In the genomic region with DNA sequence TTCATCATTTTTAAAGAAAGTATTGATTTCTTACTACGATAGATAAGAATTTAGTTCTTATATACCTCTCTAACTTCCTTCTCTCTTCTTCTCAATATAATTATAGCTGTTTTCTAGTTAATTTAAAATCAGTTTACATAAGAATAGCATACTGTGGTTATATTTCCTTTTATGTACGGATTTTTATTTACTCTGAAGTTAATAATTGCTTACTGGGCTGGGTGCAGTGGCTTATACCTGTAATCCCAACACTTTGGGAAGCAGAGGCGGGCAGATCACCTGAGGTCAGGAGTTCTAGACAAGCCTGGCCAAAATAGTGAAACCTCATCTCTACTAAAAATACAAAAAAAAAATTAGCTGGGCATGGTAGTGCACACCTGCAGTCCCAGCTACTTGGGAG, we compare ENCODE assay signal across 16 cellular contexts. TPM values are rescaled to one million over a fixed set of nuclear protein-coding genes. Genes with fewer than 3 reads are reported as not detected.
DNase-seq lines count a peak whose midpoint lies in the region; ATAC-seq and TF ChIP-seq lines count a peak whose summit lies in the region.
"Had no signal": no experiment of that assay in that cellular context is flagged by ENCODE, and none has a peak within 500 bp of the region (broad histone marks: within the 10 kb centered on the region; RNA-seq: fewer than 3 reads in every experiment).

No MANE protein-coding gene starts in this region.

- no peak overlapping the region for H3K27ac Mint-ChIP-seq in Calu3 (ENCODE audit: unreplicated experiment)
- no peak overlapping the region for H3K27ac Mint-ChIP-seq in activated T-helper 17 cell treated with anti-CD3 and anti-CD28 coated beads, Interleukin-2, amount 50 U/mL, for 72 hours
- H3K27ac Mint-ChIP-seq in natural killer cell, result no peak overlapping the region
- H3K27ac Mint-ChIP-seq: CD8-positive, alpha-beta memory T cell; HFFc6 had no signal

- 27% methylated on average over 3 of the region's 3 CpGs for WGBS in right lobe of liver (ENCODE audit: insufficient coverage, low coverage, low lambda C conversion rate, missing lambda C conversion rate)

- intact Hi-C loops in Calu3 (cut with micrococcal nuclease; ENCODE audit: unreplicated experiment), result no loop called here
- intact Hi-C loops in ascending aorta (cut with DNase I), result no loop called here
- intact Hi-C loops in right lobe of liver (cut with DNase I), result no loop called here
- intact Hi-C loops in A673 (cut with micrococcal nuclease; ENCODE audit: unreplicated experiment), result no loop called here
- intact Hi-C loops in natural killer cell (cut with micrococcal nuclease), result no loop called here

- H3K4me3 Mint-ChIP-seq in Calu3 (ENCODE audit: low read depth, unreplicated experiment), result no peak overlapping the region
- H3K4me3 Mint-ChIP-seq in activated T-helper 17 cell treated with anti-CD3 and anti-CD28 coated beads, Interleukin-2, amount 50 U/mL, for 72 hours, result no peak overlapping the region
- no peak overlapping the region for H3K4me3 Mint-ChIP-seq in natural killer cell
- H3K4me3 Mint-ChIP-seq: CD8-positive, alpha-beta memory T cell; HFFc6 had no signal

- no peaks in the 10 kb centered on the region for H3K27me3 ChIP-seq in ascending aorta
- H3K27me3 ChIP-seq in right lobe of liver, result no peaks in the 10 kb centered on the region
- no peaks in the 10 kb centered on the region for H3K27me3 ChIP-seq in A673 (replicated peaks; ENCODE audit: insufficient read depth, low read depth, low read length, poor library complexity)
- H3K27me3 ChIP-seq: BLaER1 had no signal

- H3K4me1 Mint-ChIP-seq in Calu3 (ENCODE audit: low read depth, unreplicated experiment) (peaks cover 29% of the 10 kb centered on the region), natural killer cell (no peaks in the 10 kb centered on the region)
- H3K4me1 Mint-ChIP-seq in activated T-helper 17 cell treated with anti-CD3 and anti-CD28 coated beads, Interleukin-2, amount 50 U/mL, for 72 hours, result peaks cover 26% of the 10 kb centered on the region

- POLR2A ChIA-PET in A673 (lab: Charles Lee; ENCODE audit: low non-redundant PET), result no interaction called here

- peak; percentile 24 for DNase-seq in Calu3
- DNase-seq in ascending aorta (ENCODE audit: low spot score in 2 of 2), result no peak
- no peak for DNase-seq in right lobe of liver
- no peak for DNase-seq in AML-193 (lab: John Stamatoyannopoulos, UW)
- no peak for DNase-seq in A673 (ENCODE audit: low spot score)
- no peak for DNase-seq in natural killer cell
- DNase-seq: Caco-2; CD8-positive, alpha-beta memory T cell; DMS79; HCEC 1CT; HFFc6; Karpas-422 had no signal

- no peaks in the 10 kb centered on the region for H3K36me3 Mint-ChIP-seq in Calu3 (ENCODE audit: insufficient read depth, unreplicated experiment)
- peaks cover 28% of the 10 kb centered on the region for H3K36me3 Mint-ChIP-seq in activated T-helper 17 cell treated with anti-CD3 and anti-CD28 coated beads, Interleukin-2, amount 50 U/mL, for 72 hours (ENCODE audit: low read depth)
- no peaks in the 10 kb centered on the region for H3K36me3 Mint-ChIP-seq in natural killer cell

- H3K4me3 ChIP-seq in ascending aorta, result no peak overlapping the region
- no peak overlapping the region for H3K4me3 ChIP-seq in right lobe of liver
- H3K4me3 ChIP-seq in A673 (ENCODE audit: low read depth, low read length, poor library complexity, severe bottlenecking), result no peak overlapping the region
- H3K4me3 ChIP-seq: BLaER1, K562 had no signal

- TF ChIP-seq CTCF in Calu3 (IDR thresholded peaks at IDR 0.05; ENCODE audit: unreplicated experiment) (no peak), ascending aorta (IDR thresholded peaks at IDR 0.05) (no peak), right lobe of liver (IDR thresholded peaks at IDR 0.05) (no peak), A673 (conservative IDR thresholded peaks at IDR 0.05; ENCODE audit: low read depth, low read length) (no peak), natural killer cell (IDR thresholded peaks at IDR 0.05) (no peak)

- no TSS peak for BruUV-seq in Calu3 (replicated peaks; lab: Mats Ljungman, UMichigan)
- no TSS peak for BruUV-seq in A673 (replicated peaks; lab: Mats Ljungman, UMichigan)

- ATAC-seq in right lobe of liver (peak; percentile 74 to 87 (median 85)), natural killer cell (no peak)
- ATAC-seq in activated T-helper 17 cell treated with anti-CD3 and anti-CD28 coated beads, Interleukin-2, amount 50 U/mL, for 72 hours (replicated peaks), result no peak
- ATAC-seq: K562 had no signal

- no peaks in the 10 kb centered on the region for H3K27me3 Mint-ChIP-seq in Calu3 (ENCODE audit: unreplicated experiment)
- H3K27me3 Mint-ChIP-seq in activated T-helper 17 cell treated with anti-CD3 and anti-CD28 coated beads, Interleukin-2, amount 50 U/mL, for 72 hours, result no peaks in the 10 kb centered on the region
- peaks cover 13 to 16% of the 10 kb centered on the region in 2 donors for H3K27me3 Mint-ChIP-seq in natural killer cell (ENCODE audit: low read depth in 2 of 2)
- H3K27me3 Mint-ChIP-seq: CD8-positive, alpha-beta memory T cell had no signal

- peaks cover 4% of the 10 kb centered on the region for H3K9me3 Mint-ChIP-seq in Calu3 (ENCODE audit: low read depth, unreplicated experiment)
- H3K9me3 Mint-ChIP-seq in activated T-helper 17 cell treated with anti-CD3 and anti-CD28 coated beads, Interleukin-2, amount 50 U/mL, for 72 hours, result no peaks in the 10 kb centered on the region
- no peaks in the 10 kb centered on the region for H3K9me3 Mint-ChIP-seq in natural killer cell
- H3K9me3 Mint-ChIP-seq: CD8-positive, alpha-beta memory T cell; HFFc6 had no signal

- H3K4me1 ChIP-seq in ascending aorta (peaks cover 3 to 19% of the 10 kb centered on the region in 2 donors), right lobe of liver (peaks cover 0 to 23% (median 9%) of the 10 kb centered on the region in 4 donors), A673 (ENCODE audit: insufficient read depth, low read length, poor library complexity, severe bottlenecking) (no peaks in the 10 kb centered on the region)

- CTCF ChIA-PET in Calu3 (lab: Charles Lee), result interaction anchor here (0.8 to 1.0 kb wide), 3 partner anchors 10 to 14 kb away, joined by 3 to 6 read pairs (median 4); a partner anchor contains a TSS
- CTCF ChIA-PET in A673 (lab: Charles Lee), result interaction anchor here (0.5 kb wide), 1 partner anchor 10 kb away, joined by 13 read pairs; a partner anchor contains a TSS

- H3K36me3 ChIP-seq in ascending aorta (peaks cover 14 to 28% of the 10 kb centered on the region in 2 donors), right lobe of liver (peaks cover 2 to 27% (median 5%) of the 10 kb centered on the region in 4 donors), A673 (ENCODE audit: insufficient read depth, low read length, poor library complexity, severe bottlenecking) (peaks cover 32% of the 10 kb centered on the region)

- H3K27ac ChIP-seq in ascending aorta (peak overlapping the region; percentile 68 to 86), right lobe of liver (peak overlapping the region in 2 of 3 donors; percentile 22 to 52), A673 (ENCODE audit: low read depth, low read length, poor library complexity, severe bottlenecking) (no peak overlapping the region)
- H3K27ac ChIP-seq: BLaER1, HL-60 had no signal

- TF ChIP-seq POLR2A in right lobe of liver (IDR thresholded peaks at IDR 0.05), result no peak

- H3K9me3 ChIP-seq in ascending aorta, result peaks cover 4% of the 10 kb centered on the region in 2 donors
- H3K9me3 ChIP-seq in right lobe of liver, result no peaks in the 10 kb centered on the region
- H3K9me3 ChIP-seq in A673 (ENCODE audit: low read depth, low read length, poor library complexity, severe bottlenecking), result no peaks in the 10 kb centered on the region
- H3K9me3 ChIP-seq: BLaER1, Caco-2 had no signal

RNA-seq across cellular contexts. Expression of a gene that starts 9.7 kb away (rescaled TPM):
- 34.9 and 35.3 TPM in 2 replicates for total RNA-seq in Calu3 (2022)
- total RNA-seq in ascending aorta, result 156 TPM
- 100 to 1,000 TPM in 1 of 6 experiments, 10 to 100 TPM in 5; 21.9 to 118 (median 45.7) TPM for total RNA-seq in right lobe of liver
- total RNA-seq in activated T-helper 17 cell treated with anti-CD3 and anti-CD28 coated beads, Interleukin-2, amount 50 U/mL, for 72 hours, result 10 to 100 TPM; 31.7 to 42.0 TPM
- 28.7 and 33.5 TPM in 2 replicates for total RNA-seq in A673 (2021)
- 10 to 100 TPM in 1 of 3 donors, 1 to 10 TPM in 2; 2.4 to 11.4 (median 7.5) TPM for total RNA-seq in natural killer cell

RNA-seq across cellular contexts. Expression of a gene that starts 13.5 kb away (rescaled TPM):
- 13.5 and 16.2 TPM in 2 replicates for total RNA-seq in Calu3 (2022)
- total RNA-seq in ascending aorta, result 25.5 TPM
- total RNA-seq in right lobe of liver, result 10 to 100 TPM in 2 of 6 experiments, 1 to 10 TPM in 4; 4.8 to 13.3 (median 9.4) TPM
- total RNA-seq in activated T-helper 17 cell treated with anti-CD3 and anti-CD28 coated beads, Interleukin-2, amount 50 U/mL, for 72 hours, result 10 to 100 TPM in 1 of 2 donors, 1 to 10 TPM in 1; 7.3 to 21.1 TPM
- total RNA-seq in A673 (2021), result 14.1 and 15.3 TPM in 2 replicates
- 10 to 100 TPM in 2 of 3 donors, 1 to 10 TPM in 1; 7.4 to 12.8 (median 12.1) TPM for total RNA-seq in natural killer cell

Comparison
In these comparisons a context has a peak if more than half of its experiments do, and no peak if none do; other contexts are left out.
1. ATAC-seq: peak in right lobe of liver (4 of 4); none in activated T-helper 17 cell treated with anti-CD3 and anti-CD28 coated beads, Interleukin-2, amount 50 U/mL, for 72 hours (single experiment) and natural killer cell (0 of 3).